Comparison of ENCODE assay signal across 15 cellular contexts in genomic region chr10:4519691-4520402, GRCh38.
DNase-seq lines count a peak whose midpoint lies in the region; ATAC-seq and TF ChIP-seq lines count a peak whose summit lies in the region.
"Had no signal": no experiment of that assay in that cellular context is flagged by ENCODE, and none has a peak within 500 bp of the region (broad histone marks: within the 10 kb centered on the region; RNA-seq: fewer than 3 reads in every experiment).

No MANE protein-coding gene starts in this region.

- H3K79me2 ChIP-seq in SK-N-SH (ENCODE audit: insufficient read depth) = no peaks in the 10 kb centered on the region

- no peaks in the 10 kb centered on the region for H4K20me1 ChIP-seq in SK-N-SH (ENCODE audit: insufficient read depth)

- ATAC-seq in SK-N-SH treated with all-trans-retinoic acid at 6 μM for 48 hours = no peak
- peak; percentile 36 for ATAC-seq in thoracic aorta (ENCODE audit: insufficient number of reproducible peaks, low FRiP score, low read depth)
- ATAC-seq in GM21737 (IDR thresholded peaks at IDR 0.05; ENCODE audit: unreplicated experiment) = no peak
- ATAC-seq: activated naive CD4-positive, alpha-beta T cell treated with anti-CD3 and anti-CD28 coated beads, Interleukin-2, amount 50 U/mL, for 72 hours; natural killer cell; Panc1 had no signal

- peak overlapping the region; percentile 43; the same call in 1 of the 2 replicates for H2AFZ ChIP-seq in SK-N-SH (ENCODE audit: low read depth)

- WGBS in SK-N-SH (ENCODE audit: low lambda C conversion rate) = 100% methylated on average over 3 of the region's 3 CpGs

- no peak for TF ChIP-seq EP300 in SK-N-SH (IDR thresholded peaks at IDR 0.05; ENCODE audit: borderline replicate concordance in 1 of 2, low read depth in 1 of 2, low read length in 1 of 2)

- CTCF ChIA-PET in SK-N-SH (lab: Yijun Ruan, JAX) = no interaction called here

- H3K9ac ChIP-seq in SK-N-SH = no peak overlapping the region

- no peak for TF ChIP-seq RAD21 in SK-N-SH (IDR thresholded peaks at IDR 0.05; ENCODE audit: low read length)

- H3K9me3 ChIP-seq in SK-N-SH = no peaks in the 10 kb centered on the region
- no peaks in the 10 kb centered on the region for H3K9me3 ChIP-seq in thoracic aorta
- H3K9me3 ChIP-seq: tibial artery had no signal

- no peak overlapping the region for H3K4me3 ChIP-seq in SK-N-SH (ENCODE audit: low read depth in 2 of 2, low read length in 1 of 2)
- no peak overlapping the region for H3K4me3 ChIP-seq in foreskin fibroblast (ENCODE audit: low read depth in 1 of 2, low read length in 2 of 2)
- H3K4me3 ChIP-seq in thoracic aorta = no peak overlapping the region
- H3K4me3 ChIP-seq: coronary artery, tibial artery had no signal

- POLR2A ChIA-PET in SK-N-SH (lab: Yijun Ruan, JAX) = no interaction called here

- H3K36me3 ChIP-seq in SK-N-SH (replicated peaks in 1 of 2; ENCODE audit: control insufficient read depth in 1 of 2, insufficient read depth in 2 of 2, low read length in 1 of 2) (no peaks in the 10 kb centered on the region), thoracic aorta (no peaks in the 10 kb centered on the region)
- H3K36me3 ChIP-seq: tibial artery had no signal

- TF ChIP-seq CTCF in SK-N-SH (IDR thresholded peaks at IDR 0.05) = no peak
- TF ChIP-seq CTCF in foreskin fibroblast (IDR thresholded peaks at IDR 0.05; ENCODE audit: low read depth, low read length) = no peak
- no peak for TF ChIP-seq CTCF in thoracic aorta (IDR thresholded peaks at IDR 0.05)

- H3K27ac ChIP-seq in SK-N-SH (ENCODE audit: low read depth in 2 of 2, low read length in 1 of 2) (no peak overlapping the region), thoracic aorta (no peak overlapping the region)
- H3K27ac ChIP-seq: tibial artery had no signal

- no peak for DNase-seq in SK-N-SH
- peak; percentile 7 for DNase-seq in SW480 (ENCODE audit: low spot score)
- DNase-seq in foreskin fibroblast = peak; percentile 77 to 91
- no peak for DNase-seq in thoracic aorta (ENCODE audit: low spot score)
- DNase-seq in middle frontal gyrus (ENCODE audit: extremely low spot score, low spot score) = no peak
- no peak for DNase-seq in NCI-H510A treated with DMSO at 0.1 percent for 48 hours (lab: John Stamatoyannopoulos, UW)
- DNase-seq: COR-L47, natural killer cell, small intestine, tibial artery had no signal

- no peaks in the 10 kb centered on the region for H3F3A ChIP-seq in SK-N-SH (replicated peaks; ENCODE audit: insufficient read depth)

- no peaks in the 10 kb centered on the region for H3K27me3 ChIP-seq in SK-N-SH (ENCODE audit: insufficient read depth)
- no peaks in the 10 kb centered on the region for H3K27me3 ChIP-seq in thoracic aorta (replicated peaks; ENCODE audit: insufficient read depth)
- H3K27me3 ChIP-seq: tibial artery had no signal

- H3K4me1 ChIP-seq in SK-N-SH (ENCODE audit: control insufficient read depth in 1 of 2, insufficient read depth in 2 of 2, low read depth in 1 of 2, low read length in 1 of 2) (no peaks in the 10 kb centered on the region), thoracic aorta (ENCODE audit: control insufficient read depth in 1 of 2, low read depth in 2 of 2) (peaks cover 7 to 23% of the 10 kb centered on the region in 2 donors)

- no peaks in the 10 kb centered on the region for H3K9me2 ChIP-seq in SK-N-SH

- H3K4me2 ChIP-seq in SK-N-SH = no peak overlapping the region

TF ChIP-seq in SK-N-SH, 30 proteins besides CTCF, POLR2A, EP300 and RAD21 (continues in another document):
- TF ChIP-seq, protein P1, sequence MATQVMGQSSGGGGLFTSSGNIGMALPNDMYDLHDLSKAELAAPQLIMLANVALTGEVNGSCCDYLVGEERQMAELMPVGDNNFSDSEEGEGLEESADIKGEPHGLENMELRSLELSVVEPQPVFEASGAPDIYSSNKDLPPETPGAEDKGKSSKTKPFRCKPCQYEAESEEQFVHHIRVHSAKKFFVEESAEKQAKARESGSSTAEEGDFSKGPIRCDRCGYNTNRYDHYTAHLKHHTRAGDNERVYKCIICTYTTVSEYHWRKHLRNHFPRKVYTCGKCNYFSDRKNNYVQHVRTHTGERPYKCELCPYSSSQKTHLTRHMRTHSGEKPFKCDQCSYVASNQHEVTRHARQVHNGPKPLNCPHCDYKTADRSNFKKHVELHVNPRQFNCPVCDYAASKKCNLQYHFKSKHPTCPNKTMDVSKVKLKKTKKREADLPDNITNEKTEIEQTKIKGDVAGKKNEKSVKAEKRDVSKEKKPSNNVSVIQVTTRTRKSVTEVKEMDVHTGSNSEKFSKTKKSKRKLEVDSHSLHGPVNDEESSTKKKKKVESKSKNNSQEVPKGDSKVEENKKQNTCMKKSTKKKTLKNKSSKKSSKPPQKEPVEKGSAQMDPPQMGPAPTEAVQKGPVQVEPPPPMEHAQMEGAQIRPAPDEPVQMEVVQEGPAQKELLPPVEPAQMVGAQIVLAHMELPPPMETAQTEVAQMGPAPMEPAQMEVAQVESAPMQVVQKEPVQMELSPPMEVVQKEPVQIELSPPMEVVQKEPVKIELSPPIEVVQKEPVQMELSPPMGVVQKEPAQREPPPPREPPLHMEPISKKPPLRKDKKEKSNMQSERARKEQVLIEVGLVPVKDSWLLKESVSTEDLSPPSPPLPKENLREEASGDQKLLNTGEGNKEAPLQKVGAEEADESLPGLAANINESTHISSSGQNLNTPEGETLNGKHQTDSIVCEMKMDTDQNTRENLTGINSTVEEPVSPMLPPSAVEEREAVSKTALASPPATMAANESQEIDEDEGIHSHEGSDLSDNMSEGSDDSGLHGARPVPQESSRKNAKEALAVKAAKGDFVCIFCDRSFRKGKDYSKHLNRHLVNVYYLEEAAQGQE (IDR thresholded peaks at IDR 0.05; ENCODE audit: low read depth, low read length) = no peak
- TF ChIP-seq GABPA (IDR thresholded peaks at IDR 0.05; ENCODE audit: low read depth) (no peak), TAF1 (IDR thresholded peaks at IDR 0.05; ENCODE audit: borderline replicate concordance, low read depth, low read length) (no peak), POLR2AphosphoS5 (IDR thresholded peaks at IDR 0.05; ENCODE audit: low read depth, low read length) (no peak), RFX5 (IDR thresholded peaks at IDR 0.05; ENCODE audit: low read length) (no peak), RXRA (IDR thresholded peaks at IDR 0.05; ENCODE audit: borderline replicate concordance, low read depth) (no peak)
- TF ChIP-seq, protein P2, sequence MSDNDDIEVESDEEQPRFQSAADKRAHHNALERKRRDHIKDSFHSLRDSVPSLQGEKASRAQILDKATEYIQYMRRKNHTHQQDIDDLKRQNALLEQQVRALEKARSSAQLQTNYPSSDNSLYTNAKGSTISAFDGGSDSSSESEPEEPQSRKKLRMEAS (IDR thresholded peaks at IDR 0.05; ENCODE audit: low read depth) = no peak

TF ChIP-seq in SK-N-SH treated with all-trans-retinoic acid at 6 μM for 48 hours, 23 proteins besides CTCF, POLR2A, EP300 and RAD21:
- no peak for TF ChIP-seq OSR1 (CRISPR knock-in tag; IDR thresholded peaks at IDR 0.05)

Comparison
In these comparisons a context has a peak if more than half of its experiments do, and no peak if none do; other contexts are left out.
1. DNase-seq: peak in SW480 (single experiment) and foreskin fibroblast (2 of 2); none in SK-N-SH (single experiment), thoracic aorta (single experiment), middle frontal gyrus (single experiment) and NCI-H510A treated with DMSO at 0.1 percent for 48 hours (single experiment).